Comparison of ENCODE assay signal across 10 cellular contexts in genomic region chr12:53211476-53212381, GRCh38. TPM values are rescaled to one million over a fixed set of nuclear protein-coding genes. Genes with fewer than 3 reads are reported as not detected.
DNase-seq lines count a peak whose midpoint lies in the region; ATAC-seq and TF ChIP-seq lines count a peak whose summit lies in the region.
"Had no signal": no experiment of that assay in that cellular context is flagged by ENCODE, and none has a peak within 500 bp of the region (broad histone marks: within the 10 kb centered on the region; RNA-seq: fewer than 3 reads in every experiment).

No MANE protein-coding gene starts in this region.

- H3K27ac ChIP-seq in DOHH2 (ENCODE audit: low read depth, low read length), result no peak overlapping the region
- H3K27ac ChIP-seq in Panc1 (ENCODE audit: low read length), result no peak overlapping the region

- peak; percentile 37 for TF ChIP-seq CTCF in AG04449 (IDR thresholded peaks at IDR 0.05; ENCODE audit: insufficient read depth, low read length, missing control alignments)
- TF ChIP-seq CTCF in DOHH2 (IDR thresholded peaks at IDR 0.05; ENCODE audit: low read depth, low read length, poor library complexity, severe bottlenecking), result peak; percentile 90
- TF ChIP-seq CTCF in Panc1 (IDR thresholded peaks at IDR 0.05), result peak; percentile 46
- peak; percentile 28 for TF ChIP-seq CTCF in fibroblast of mammary gland (conservative IDR thresholded peaks at IDR 0.05; ENCODE audit: control insufficient read depth, insufficient read depth, low read depth, low read length)

- BruUV-seq in Panc1 (replicated peaks; lab: Mats Ljungman, UMichigan), result no TSS peak

- in situ Hi-C loops in Panc1 (cut with HindIII; ENCODE audit: low pct_unique_long_range_greater_than_20kb, low sequenced_read_pairs), result no loop called here

- H3K36me3 ChIP-seq in DOHH2 (ENCODE audit: control insufficient read depth, low read length), result no peaks in the 10 kb centered on the region
- no peaks in the 10 kb centered on the region; the same call in 1 of the 2 replicates for H3K36me3 ChIP-seq in Panc1 (ENCODE audit: control insufficient read depth, insufficient read depth, low read length)

- intact Hi-C loops in Panc1 (cut with micrococcal nuclease; ENCODE audit: unreplicated experiment), result no loop called here

- H3K4me3 ChIP-seq in AG04449 (ENCODE audit: low read depth, low read length), result no peak overlapping the region
- no peak overlapping the region for H3K4me3 ChIP-seq in DOHH2 (ENCODE audit: low read length)
- H3K4me3 ChIP-seq in Panc1 (ENCODE audit: low read depth in 2 of 2, low read length in 2 of 2), result no peak overlapping the region
- H3K4me3 ChIP-seq in fibroblast of mammary gland (ENCODE audit: control insufficient read depth, low read depth, low read length), result no peak overlapping the region

- H3F3A ChIP-seq in DOHH2 (ENCODE audit: control insufficient read depth, insufficient read depth), result no peaks in the 10 kb centered on the region; the same call in none of the 2 replicates

- H3K27me3 ChIP-seq in DOHH2 (ENCODE audit: control insufficient read depth, low read length) (no peaks in the 10 kb centered on the region), Panc1 (ENCODE audit: control insufficient read depth, insufficient read depth, low read length) (no peaks in the 10 kb centered on the region)

- H3K4me1 ChIP-seq in DOHH2 (ENCODE audit: control insufficient read depth, low read length), result peaks cover 62% of the 10 kb centered on the region
- H3K4me1 ChIP-seq in Panc1 (ENCODE audit: control insufficient read depth, insufficient read depth, low read length), result peaks cover 13% of the 10 kb centered on the region

- H3K4me2 ChIP-seq in DOHH2 (ENCODE audit: low read length), result no peak overlapping the region

- DNase-seq in AG04449 (ENCODE audit: low read depth, low spot score), result no peak
- DNase-seq in Panc1 (ENCODE audit: low read depth, low spot score), result no peak
- DNase-seq in fibroblast of mammary gland (ENCODE audit: low read depth), result no peak
- no peak for DNase-seq in GOT3 (lab: John Stamatoyannopoulos, UW)
- DNase-seq in NK-92 (lab: John Stamatoyannopoulos, UW; ENCODE audit: unreplicated experiment), result no peak
- DNase-seq: activated CD8-positive, alpha-beta memory T cell treated with anti-CD3 and anti-CD28 coated beads, Interleukin-2, amount 50 U/mL, for 48 hours; NCI-H187 treated with DMSO at 0.1 percent for 48 hours had no signal

- POLR2A ChIA-PET in AG04449 (lab: Yijun Ruan, JAX) (no interaction called here), Panc1 (lab: Charles Lee) (no interaction called here)

- CTCF ChIA-PET in AG04449 (lab: Yijun Ruan, JAX) (interaction anchor here (0.6 to 24.6 kb wide), 28 partner anchors 8 to 145 kb away, joined by 3 to 659 read pairs (median 6); partner anchors contain the start of genes AAAS, ESPL1, MYG1 and PFDN5), Panc1 (lab: Charles Lee) (interaction anchor here (1.0 to 1.7 kb wide), 3 partner anchors 14 to 88 kb away, joined by 4 to 5 read pairs (median 4); partner anchors contain the start of gene MYG1)

- H3K79me2 ChIP-seq in DOHH2 (ENCODE audit: control insufficient read depth, low read length), result peaks cover 4% of the 10 kb centered on the region

- no peaks in the 10 kb centered on the region for H4K20me1 ChIP-seq in DOHH2 (ENCODE audit: control insufficient read depth, insufficient read depth, low read depth, low read length)

- no peaks in the 10 kb centered on the region for H3K9me2 ChIP-seq in DOHH2 (replicated peaks; ENCODE audit: control insufficient read depth, low read length)

- ATAC-seq in Panc1, result no peak
- ATAC-seq in GM18511 (IDR thresholded peaks at IDR 0.05; ENCODE audit: unreplicated experiment), result no peak
- ATAC-seq in GM21619 (IDR thresholded peaks at IDR 0.05; ENCODE audit: unreplicated experiment), result no peak

- H3K9me3 ChIP-seq in DOHH2 (ENCODE audit: control insufficient read depth, insufficient read depth, low read length) (no peaks in the 10 kb centered on the region), Panc1 (ENCODE audit: control insufficient read depth, insufficient read depth, low read depth, low read length) (no peaks in the 10 kb centered on the region)

RNA-seq across cellular contexts. Expression of gene ITGB7, which starts 4.7 kb away (rescaled TPM):
- total RNA-seq in Panc1 (2021; ENCODE audit: unreplicated experiment), result 0.98 TPM
- polyA plus RNA-seq in Panc1 (2012; ENCODE audit: insufficient read length), result not detected

RNA-seq across cellular contexts. Expression of gene RARG, which starts 20.3 kb away (rescaled TPM):
- total RNA-seq in Panc1 (2021; ENCODE audit: unreplicated experiment), result 41.2 TPM
- 40.7 TPM for polyA plus RNA-seq in Panc1 (2012; ENCODE audit: insufficient read length)

RNA-seq across cellular contexts. Expression of gene CSAD, which starts 31.0 kb away (rescaled TPM):
- 15.4 TPM for total RNA-seq in Panc1 (2021; ENCODE audit: unreplicated experiment)
- 12.5 TPM for polyA plus RNA-seq in Panc1 (2012; ENCODE audit: insufficient read length)

RNA-seq across cellular contexts. Expression of gene ZNF740, which starts 31.2 kb away (rescaled TPM):
- 46.8 TPM for total RNA-seq in Panc1 (2021; ENCODE audit: unreplicated experiment)
- 29.9 TPM for polyA plus RNA-seq in Panc1 (2012; ENCODE audit: insufficient read length)

RNA-seq across cellular contexts. Expression of gene ESPL1, which starts 56.4 kb away (rescaled TPM):
- 54.6 TPM for total RNA-seq in Panc1 (2021; ENCODE audit: unreplicated experiment)
- polyA plus RNA-seq in Panc1 (2012; ENCODE audit: insufficient read length), result 13.7 TPM

Comparison
In these comparisons a context has a peak if more than half of its experiments do, and no peak if none do; other contexts are left out.
1. CTCF ChIP-seq: peak in every context shown above with its lines; median percentile 90 in DOHH2; 46 in Panc1; 37 in AG04449; 28 in fibroblast of mammary gland.